In the genomic region with DNA sequence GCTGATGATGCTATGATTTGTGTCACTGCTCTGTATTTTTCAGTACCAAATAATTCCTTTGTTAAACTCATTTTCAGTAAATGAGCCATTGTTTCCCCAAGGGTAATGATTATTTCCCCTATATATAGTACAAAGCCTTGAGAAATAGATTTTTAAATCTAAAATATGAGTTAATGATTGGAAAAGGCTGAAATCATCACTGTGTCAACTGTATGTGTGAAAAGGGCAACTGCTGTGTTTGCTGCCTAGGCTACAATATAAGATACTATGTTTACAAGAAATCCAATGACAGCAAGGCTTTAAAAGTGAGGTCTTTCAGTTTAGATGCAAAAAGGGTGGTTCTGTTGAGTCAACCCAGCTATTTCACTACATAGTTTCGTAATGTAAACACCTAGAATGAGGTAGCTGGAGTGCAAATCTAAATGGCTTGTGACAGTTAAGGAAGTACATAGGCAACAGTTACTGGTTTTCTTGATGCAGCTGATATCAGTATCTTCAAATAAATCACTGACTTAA, we compare ENCODE assay signal across 8 cellular contexts. TPM values are rescaled to one million over a fixed set of nuclear protein-coding genes. Genes with fewer than 3 reads are reported as not detected.
DNase-seq lines count a peak whose midpoint lies in the region; ATAC-seq and TF ChIP-seq lines count a peak whose summit lies in the region.

No MANE protein-coding gene starts in this region.

- no peaks in the 10 kb centered on the region for H3K36me3 Mint-ChIP-seq in osteocyte (ENCODE audit: unreplicated experiment)

- H3K27ac Mint-ChIP-seq in osteocyte (ENCODE audit: unreplicated experiment): no peak overlapping the region

- H3K9me3 Mint-ChIP-seq in osteocyte (ENCODE audit: unreplicated experiment): no peaks in the 10 kb centered on the region

- H3K4me3 Mint-ChIP-seq in osteocyte (ENCODE audit: unreplicated experiment): no peak overlapping the region

- H3K4me1 ChIP-seq in HAP-1: peaks cover 12% of the 10 kb centered on the region

- no peak for TF ChIP-seq CTCF in osteocyte (IDR thresholded peaks at IDR 0.05)

- no peak overlapping the region for H3K4me3 ChIP-seq in HAP-1

- ATAC-seq in GM18909 (IDR thresholded peaks at IDR 0.05; ENCODE audit: poor library complexity, unreplicated experiment): peak; percentile 77
- peak; percentile 75 for ATAC-seq in HG02763 (IDR thresholded peaks at IDR 0.05; ENCODE audit: unreplicated experiment)

- DNase-seq in NOMO-1 treated with DMSO at 0.1 percent for 48 hours (lab: John Stamatoyannopoulos, UW; ENCODE audit: unreplicated experiment) (peak; percentile 78), DMS153 (lab: John Stamatoyannopoulos, UW) (no peak), HAP-1 (ENCODE audit: low spot score in 2 of 2) (no peak), NCI-H2081 (lab: John Stamatoyannopoulos, UW) (no peak), osteocyte (ENCODE audit: extremely low spot score, unreplicated experiment) (no peak)

- no peaks in the 10 kb centered on the region for H3K27me3 Mint-ChIP-seq in osteocyte (ENCODE audit: unreplicated experiment)

- H3K4me1 Mint-ChIP-seq in osteocyte (ENCODE audit: unreplicated experiment): peaks cover 32% of the 10 kb centered on the region

- H3K9me3 ChIP-seq in HAP-1: no peaks in the 10 kb centered on the region

- peak overlapping the region; percentile 55 for H3K27ac ChIP-seq in layer of hippocampus (ENCODE audit: low read depth, low read length)

- H3K27me3 ChIP-seq in layer of hippocampus (ENCODE audit: control insufficient read depth, insufficient read depth, low read length) (no peaks in the 10 kb centered on the region), HAP-1 (ENCODE audit: low read depth) (no peaks in the 10 kb centered on the region)

- in situ Hi-C loops in HAP-1 (cut with MboI; ENCODE audit: low sequenced_read_pairs): no loop called here

- H3K36me3 ChIP-seq in HAP-1 (replicated peaks): no peaks in the 10 kb centered on the region

RNA-seq across cellular contexts. Expression of gene NLK, which starts 15.3 kb away (rescaled TPM):
- total RNA-seq in osteocyte: 16.4 and 17.5 TPM in 2 replicates
